Comparison of ENCODE assay signal across 33 cellular contexts in genomic region chr3:157763644-157764043, GRCh38.
"Had no signal": no experiment of that assay in that cellular context is flagged by ENCODE, and none has a peak within 500 bp of the region (broad histone marks: within the 10 kb centered on the region; RNA-seq: fewer than 3 reads in every experiment).

No MANE protein-coding gene starts in this region.

- DNase-seq: Kasumi-1, MG63, MM.1S, MV-4-11, NCI-H1048, NCI-H1092, NCI-H1092 treated with DMSO at 0.1 percent for 48 hours, NCI-H1105, NCI-H1105 treated with DMSO at 0.1 percent for 48 hours, NCI-H1417, NCI-H1417 treated with DMSO at 0.1 percent for 48 hours, NCI-H1436, NCI-H1436 treated with DMSO at 0.1 percent for 48 hours, NCI-H146, NCI-H1694, NCI-H1694 treated with DMSO at 0.1 percent for 48 hours, NCI-H187, NCI-H187 treated with DMSO at 0.1 percent for 48 hours, NCI-H1930, NCI-H2029, NCI-H2029 treated with DMSO at 0.1 percent for 48 hours, NCI-H2081, NCI-H2081 treated with DMSO at 0.1 percent for 48 hours, NCI-H2107, NCI-H2171, NCI-H2171 treated with DMSO at 0.1 percent for 48 hours, NCI-H2227 treated with DMSO at 0.1 percent for 48 hours, NCI-H226, NCI-H345, NCI-H510A, NCI-H510A treated with DMSO at 0.1 percent for 48 hours, NCI-H524, NCI-H524 treated with DMSO at 0.1 percent for 48 hours had no signal

- H3K9me3 ChIP-seq: MG63 had no signal

- H3K27me3 ChIP-seq: MG63 had no signal

- H3K36me3 ChIP-seq: MG63 had no signal

- H3K4me3 ChIP-seq: MG63 had no signal
